ENCODE assay signal across 9 cellular contexts in genomic region chr20:2524435-2525272, GRCh38. TPM values are rescaled to one million over a fixed set of nuclear protein-coding genes. Genes with fewer than 3 reads are reported as not detected.
DNase-seq lines count a peak whose midpoint lies in the region; ATAC-seq, FAIRE-seq and TF ChIP-seq lines count a peak whose summit lies in the region.
"Had no signal": no experiment of that assay in that cellular context is flagged by ENCODE, and none has a peak within 500 bp of the region (broad histone marks: within the 10 kb centered on the region; RNA-seq: fewer than 3 reads in every experiment).

No MANE protein-coding gene starts in this region.

- CTCF ChIA-PET in CD8-positive, alpha-beta T cell (lab: Charles Lee): interaction anchor here (0.6 to 1.9 kb wide), 24 partner anchors 10 to 376 kb away, joined by 3 to 10 read pairs (median 4); partner anchors contain the start of gene ZNF343

- H3K9me3 ChIP-seq in CD8-positive, alpha-beta T cell (ENCODE audit: low read length): no peaks in the 10 kb centered on the region

- peak; percentile 84 for ATAC-seq in CD8-positive, alpha-beta T cell
- ATAC-seq in GM19455 (IDR thresholded peaks at IDR 0.05; ENCODE audit: unreplicated experiment): peak; percentile 52
- ATAC-seq in stimulated activated naive CD8-positive, alpha-beta T cell treated with anti-CD3 and anti-CD28 coated beads, Interleukin-15, Interleukin-2, amounts not matched to agents 100 U/mL and 50 U/mL, for 24 hours: peak; percentile 64

- peak; percentile 92 for TF ChIP-seq CTCF in CD8-positive, alpha-beta T cell (IDR thresholded peaks at IDR 0.05)
- peak; percentile 97 for TF ChIP-seq CTCF in fibroblast of the aortic adventitia (IDR thresholded peaks at IDR 0.05; ENCODE audit: insufficient read depth, low read length)
- peak; percentile 94 to 98 (median 96) for TF ChIP-seq CTCF in nephron (IDR thresholded peaks at IDR 0.05; ENCODE audit: unreplicated experiment in 3 of 3)

- H3K27ac ChIP-seq in CD8-positive, alpha-beta T cell (ENCODE audit: low read depth, low read length): peak overlapping the region; percentile 47

- no peaks in the 10 kb centered on the region for H3K27me3 ChIP-seq in CD8-positive, alpha-beta T cell (ENCODE audit: insufficient read depth, low read length)

- no peak for FAIRE-seq in RCC 7860 (lab: Jason Lieb, UNC)

- peak overlapping the region; percentile 91 for H3K4me3 ChIP-seq in CD8-positive, alpha-beta T cell (ENCODE audit: low read depth, low read length)
- H3K4me3 ChIP-seq in fibroblast of the aortic adventitia (ENCODE audit: low read depth, low read length): peak overlapping the region; percentile 81

- no peaks in the 10 kb centered on the region for H3K36me3 ChIP-seq in CD8-positive, alpha-beta T cell (ENCODE audit: insufficient read depth, low read length)

- peaks cover 13% of the 10 kb centered on the region for H3K4me1 Mint-ChIP-seq in CD8-positive, alpha-beta T cell (ENCODE audit: low read depth)
- peaks cover 9% of the 10 kb centered on the region for H3K4me1 Mint-ChIP-seq in nephron

- H3K4me1 ChIP-seq in CD8-positive, alpha-beta T cell (ENCODE audit: insufficient read depth, low read length): peaks cover 10% of the 10 kb centered on the region

- peak; percentile 86 to 97 (median 90) for DNase-seq in CD8-positive, alpha-beta T cell
- DNase-seq in KG1 (lab: John Stamatoyannopoulos, UW) (peak; percentile 38), RCC 7860 (ENCODE audit: low spot score) (peak; percentile 35), fibroblast of the aortic adventitia (ENCODE audit: low read depth) (peak; percentile 76)
- DNase-seq in activated T-helper 9 cell treated with anti-CD3 and anti-CD28 coated beads, Interleukin-2, amount 50 U/mL, for 16 hours (ENCODE audit: low read depth): peak; percentile 87
- DNase-seq in stimulated activated naive CD8-positive, alpha-beta T cell treated with anti-CD3 and anti-CD28 coated beads, Interleukin-15, Interleukin-2, amounts not matched to agents 100 U/mL and 50 U/mL, for 24 hours: peak; percentile 96

- H3K4me3 Mint-ChIP-seq in CD8-positive, alpha-beta T cell: peak overlapping the region; percentile 89
- peak overlapping the region; percentile 96 to 97 (median 96) for H3K4me3 Mint-ChIP-seq in nephron

- intact Hi-C loops in CD8-positive, alpha-beta T cell (cut with DNase I, micrococcal nuclease): loop anchor here (1.0 to 10.0 kb wide), 9 partner anchors 15 to 880 kb away; partner anchors contain the start of genes NOP56 (in 2 of the 2), DNAAF9 (in 1 of the 2), SNRPB (in 1 of the 2) and STK35 (in 1 of the 2)

- POLR2A ChIA-PET in CD8-positive, alpha-beta T cell (lab: Charles Lee): interaction anchor here (0.6 to 1.3 kb wide), 5 partner anchors 10 to 195 kb away, joined by 3 to 4 read pairs (median 3); partner anchors contain the start of genes NOP56 and SNRPB

- H3K27me3 Mint-ChIP-seq in CD8-positive, alpha-beta T cell (ENCODE audit: low read depth): no peaks in the 10 kb centered on the region
- peaks cover 20% of the 10 kb centered on the region for H3K27me3 Mint-ChIP-seq in nephron (ENCODE audit: low read depth)

- H3K36me3 Mint-ChIP-seq in CD8-positive, alpha-beta T cell: no peaks in the 10 kb centered on the region
- no peaks in the 10 kb centered on the region for H3K36me3 Mint-ChIP-seq in nephron (ENCODE audit: low read depth)

- H3K9me3 Mint-ChIP-seq in CD8-positive, alpha-beta T cell: no peaks in the 10 kb centered on the region
- no peaks in the 10 kb centered on the region for H3K9me3 Mint-ChIP-seq in nephron

- H3K27ac Mint-ChIP-seq in CD8-positive, alpha-beta T cell: peak overlapping the region; percentile 60
- peak overlapping the region; percentile 83 to 99 (median 95) for H3K27ac Mint-ChIP-seq in nephron

RNA-seq across cellular contexts. Expression of gene TMC2, which starts 11.7 kb away (rescaled TPM):
- not detected for total RNA-seq in CD8-positive, alpha-beta T cell
- not detected in 2 replicates for total RNA-seq in fibroblast of the aortic adventitia (ENCODE audit: low replicate concordance)
- total RNA-seq: pulmonary artery endothelial cell had no signal

RNA-seq across cellular contexts. Expression of gene ZNF343, which starts 15.9 kb away (rescaled TPM):
- 1 to 10 TPM; 3.9 to 4.9 TPM for total RNA-seq in CD8-positive, alpha-beta T cell
- 9.7 and 45.2 TPM in 2 replicates for total RNA-seq in fibroblast of the aortic adventitia (ENCODE audit: low replicate concordance)

RNA-seq across cellular contexts. Expression of gene SNRPB, which starts 54.1 kb away (rescaled TPM):
- total RNA-seq in CD8-positive, alpha-beta T cell: 100 to 1,000 TPM; 176 to 180 TPM
- total RNA-seq in fibroblast of the aortic adventitia (ENCODE audit: low replicate concordance): 47.6 and 86.5 TPM in 2 replicates

Comparison
In these comparisons a context has a peak if more than half of its experiments do, and no peak if none do; other contexts are left out.
1. Peak in every context shown above with its lines: DNase-seq, ATAC-seq, H3K4me3 ChIP-seq and H3K27ac ChIP-seq.
2. DNase-seq: peak in every context shown above with its lines; median percentile 96 in stimulated activated naive CD8-positive, alpha-beta T cell treated with anti-CD3 and anti-CD28 coated beads, Interleukin-15, Interleukin-2, amounts not matched to agents 100 U/mL and 50 U/mL, for 24 hours; 90 in CD8-positive, alpha-beta T cell; 87 in activated T-helper 9 cell treated with anti-CD3 and anti-CD28 coated beads, Interleukin-2, amount 50 U/mL, for 16 hours; 76 in fibroblast of the aortic adventitia; 38 in KG1; 35 in RCC 7860.